Comparison of ENCODE assay signal across 1 cellular context in genomic region chr6:31580807-31581437, GRCh38.
A peak's percentile ranks its signal among the peaks of the same experiment; 100 is the strongest.
TF ChIP-seq lines count a peak whose summit lies in the region.

No MANE protein-coding gene starts in this region.

TF ChIP-seq in HepG2, 621 proteins besides CTCF, POLR2A, EP300 and RAD21 (continued from another document and continues in another):
- TF ChIP-seq ZNF280B (CRISPR knock-in tag; IDR thresholded peaks at IDR 0.05; ENCODE audit: borderline replicate concordance) = peak; percentile 86; the same call in 1 of the 2 replicates
- 0 out of 2 replicates have a peak, but pooled peaks have one; percentile 26 for TF ChIP-seq GZF1 (CRISPR knock-in tag; IDR thresholded peaks at IDR 0.05)
- peak; percentile 38; the same call in 1 of the 2 replicates for TF ChIP-seq ZMYM3 (CRISPR knock-in tag; IDR thresholded peaks at IDR 0.05)
- TF ChIP-seq ZBTB7A (CRISPR knock-in tag; IDR thresholded peaks at IDR 0.05) = peak; percentile 71; the same call in 1 of the 2 replicates
- no peak for TF ChIP-seq JUNB (CRISPR knock-in tag; IDR thresholded peaks at IDR 0.05; ENCODE audit: borderline replicate concordance)
- peak; percentile 33 for TF ChIP-seq AGO1 (IDR thresholded peaks at IDR 0.05; ENCODE audit: low read depth, low read length, poor library complexity, severe bottlenecking)
- TF ChIP-seq KAT8 (CRISPR knock-in tag; IDR thresholded peaks at IDR 0.05) = peak; percentile 75
- TF ChIP-seq ONECUT2 (CRISPR knock-in tag; IDR thresholded peaks at IDR 0.05) = no peak
- TF ChIP-seq, protein P1, sequence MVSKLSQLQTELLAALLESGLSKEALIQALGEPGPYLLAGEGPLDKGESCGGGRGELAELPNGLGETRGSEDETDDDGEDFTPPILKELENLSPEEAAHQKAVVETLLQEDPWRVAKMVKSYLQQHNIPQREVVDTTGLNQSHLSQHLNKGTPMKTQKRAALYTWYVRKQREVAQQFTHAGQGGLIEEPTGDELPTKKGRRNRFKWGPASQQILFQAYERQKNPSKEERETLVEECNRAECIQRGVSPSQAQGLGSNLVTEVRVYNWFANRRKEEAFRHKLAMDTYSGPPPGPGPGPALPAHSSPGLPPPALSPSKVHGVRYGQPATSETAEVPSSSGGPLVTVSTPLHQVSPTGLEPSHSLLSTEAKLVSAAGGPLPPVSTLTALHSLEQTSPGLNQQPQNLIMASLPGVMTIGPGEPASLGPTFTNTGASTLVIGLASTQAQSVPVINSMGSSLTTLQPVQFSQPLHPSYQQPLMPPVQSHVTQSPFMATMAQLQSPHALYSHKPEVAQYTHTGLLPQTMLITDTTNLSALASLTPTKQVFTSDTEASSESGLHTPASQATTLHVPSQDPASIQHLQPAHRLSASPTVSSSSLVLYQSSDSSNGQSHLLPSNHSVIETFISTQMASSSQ (IDR thresholded peaks at IDR 0.05; ENCODE audit: low read depth) = no peak
- TF ChIP-seq, protein P1 (CRISPR knock-in tag; IDR thresholded peaks at IDR 0.05; ENCODE audit: borderline replicate concordance) = peak; percentile 55; the same call in 1 of the 2 replicates
- no peak for TF ChIP-seq GATA4 (IDR thresholded peaks at IDR 0.05; ENCODE audit: borderline replicate concordance, low read depth)
- TF ChIP-seq KDM1A (CRISPR knock-in tag; IDR thresholded peaks at IDR 0.05) = no peak
- TF ChIP-seq ZNF597 (CRISPR knock-in tag; IDR thresholded peaks at IDR 0.05) = no peak
- no peak for TF ChIP-seq HNF4G (IDR thresholded peaks at IDR 0.05; ENCODE audit: borderline replicate concordance, low read depth, low read length)
- peak; percentile 15; the same call in 1 of the 2 replicates for TF ChIP-seq HNF4G (CRISPR knock-in tag; IDR thresholded peaks at IDR 0.05; ENCODE audit: borderline replicate concordance, low read depth)
- TF ChIP-seq, protein P2, sequence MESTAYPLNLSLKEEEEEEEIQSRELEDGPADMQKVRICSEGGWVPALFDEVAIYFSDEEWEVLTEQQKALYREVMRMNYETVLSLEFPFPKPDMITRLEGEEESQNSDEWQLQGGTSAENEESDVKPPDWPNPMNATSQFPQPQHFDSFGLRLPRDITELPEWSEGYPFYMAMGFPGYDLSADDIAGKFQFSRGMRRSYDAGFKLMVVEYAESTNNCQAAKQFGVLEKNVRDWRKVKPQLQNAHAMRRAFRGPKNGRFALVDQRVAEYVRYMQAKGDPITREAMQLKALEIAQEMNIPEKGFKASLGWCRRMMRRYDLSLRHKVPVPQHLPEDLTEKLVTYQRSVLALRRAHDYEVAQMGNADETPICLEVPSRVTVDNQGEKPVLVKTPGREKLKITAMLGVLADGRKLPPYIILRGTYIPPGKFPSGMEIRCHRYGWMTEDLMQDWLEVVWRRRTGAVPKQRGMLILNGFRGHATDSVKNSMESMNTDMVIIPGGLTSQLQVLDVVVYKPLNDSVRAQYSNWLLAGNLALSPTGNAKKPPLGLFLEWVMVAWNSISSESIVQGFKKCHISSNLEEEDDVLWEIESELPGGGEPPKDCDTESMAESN (CRISPR knock-in tag; conservative IDR thresholded peaks at IDR 0.05) = peak; percentile 76; the same call in 1 of the 2 replicates
- peak; percentile 92 for TF ChIP-seq ZNF687 (CRISPR knock-in tag; IDR thresholded peaks at IDR 0.05)
- TF ChIP-seq ZNF292 (CRISPR knock-in tag; IDR thresholded peaks at IDR 0.05; ENCODE audit: borderline replicate concordance, low read depth) = peak; percentile 29; the same call in 1 of the 2 replicates
- TF ChIP-seq NFRKB (IDR thresholded peaks at IDR 0.05) = no peak
- peak; percentile 62 for TF ChIP-seq HDAC1 (CRISPR knock-in tag; IDR thresholded peaks at IDR 0.05)
- peak; percentile 51; the same call in 1 of the 2 replicates for TF ChIP-seq ARNTL (CRISPR knock-in tag; IDR thresholded peaks at IDR 0.05)
- peak; percentile 64; the same call in 1 of the 2 replicates for TF ChIP-seq DMAP1 (CRISPR knock-in tag; IDR thresholded peaks at IDR 0.05)
- TF ChIP-seq PITX1 (CRISPR knock-in tag; IDR thresholded peaks at IDR 0.05) = no peak
- TF ChIP-seq SALL2 (CRISPR knock-in tag; IDR thresholded peaks at IDR 0.05) = peak; percentile 81; the same call in 1 of the 2 replicates
- peak; percentile 41; the same call in 1 of the 2 replicates for TF ChIP-seq CREB1 (IDR thresholded peaks at IDR 0.05)
- TF ChIP-seq CREB1 (CRISPR knock-in tag; IDR thresholded peaks at IDR 0.05) = no peak
- TF ChIP-seq TARDBP (CRISPR knock-in tag; IDR thresholded peaks at IDR 0.05) = peak; percentile 55; the same call in 1 of the 2 replicates
- TF ChIP-seq ZBTB38 (CRISPR knock-in tag; IDR thresholded peaks at IDR 0.05) = peak; percentile 76
- peak; percentile 97 for TF ChIP-seq HNRNPLL (IDR thresholded peaks at IDR 0.05; ENCODE audit: low read depth, low read length, poor library complexity, severe bottlenecking)
- TF ChIP-seq ZNF563 (CRISPR knock-in tag; IDR thresholded peaks at IDR 0.05) = peak; percentile 93
- peak; percentile 90 for TF ChIP-seq JARID2 (CRISPR knock-in tag; IDR thresholded peaks at IDR 0.05; ENCODE audit: insufficient replicate concordance)
- 0 out of 2 replicates have a peak, but pooled peaks have one; percentile 43 for TF ChIP-seq ZNF713 (CRISPR knock-in tag; IDR thresholded peaks at IDR 0.05)
- peak; percentile 66; the same call in 1 of the 2 replicates for TF ChIP-seq CBX5 (CRISPR knock-in tag; IDR thresholded peaks at IDR 0.05; ENCODE audit: borderline replicate concordance)
- TF ChIP-seq, protein P3, sequence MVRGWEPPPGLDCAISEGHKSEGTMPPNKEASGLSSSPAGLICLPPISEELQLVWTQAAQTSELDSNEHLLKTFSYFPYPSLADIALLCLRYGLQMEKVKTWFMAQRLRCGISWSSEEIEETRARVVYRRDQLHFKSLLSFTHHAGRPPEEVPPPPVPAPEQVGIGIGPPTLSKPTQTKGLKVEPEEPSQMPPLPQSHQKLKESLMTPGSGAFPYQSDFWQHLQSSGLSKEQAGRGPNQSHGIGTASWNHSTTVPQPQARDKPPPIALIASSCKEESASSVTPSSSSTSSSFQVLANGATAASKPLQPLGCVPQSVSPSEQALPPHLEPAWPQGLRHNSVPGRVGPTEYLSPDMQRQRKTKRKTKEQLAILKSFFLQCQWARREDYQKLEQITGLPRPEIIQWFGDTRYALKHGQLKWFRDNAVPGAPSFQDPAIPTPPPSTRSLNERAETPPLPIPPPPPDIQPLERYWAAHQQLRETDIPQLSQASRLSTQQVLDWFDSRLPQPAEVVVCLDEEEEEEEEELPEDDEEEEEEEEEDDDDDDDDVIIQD (CRISPR knock-in tag; IDR thresholded peaks at IDR 0.05; ENCODE audit: low read depth) = peak; percentile 54; the same call in 1 of the 2 replicates
- TF ChIP-seq KLF16 (CRISPR knock-in tag; IDR thresholded peaks at IDR 0.05) = peak in 1 of 2 experiments; percentile 78; a peak in 2 of 4 replicates
- TF ChIP-seq, protein P4, sequence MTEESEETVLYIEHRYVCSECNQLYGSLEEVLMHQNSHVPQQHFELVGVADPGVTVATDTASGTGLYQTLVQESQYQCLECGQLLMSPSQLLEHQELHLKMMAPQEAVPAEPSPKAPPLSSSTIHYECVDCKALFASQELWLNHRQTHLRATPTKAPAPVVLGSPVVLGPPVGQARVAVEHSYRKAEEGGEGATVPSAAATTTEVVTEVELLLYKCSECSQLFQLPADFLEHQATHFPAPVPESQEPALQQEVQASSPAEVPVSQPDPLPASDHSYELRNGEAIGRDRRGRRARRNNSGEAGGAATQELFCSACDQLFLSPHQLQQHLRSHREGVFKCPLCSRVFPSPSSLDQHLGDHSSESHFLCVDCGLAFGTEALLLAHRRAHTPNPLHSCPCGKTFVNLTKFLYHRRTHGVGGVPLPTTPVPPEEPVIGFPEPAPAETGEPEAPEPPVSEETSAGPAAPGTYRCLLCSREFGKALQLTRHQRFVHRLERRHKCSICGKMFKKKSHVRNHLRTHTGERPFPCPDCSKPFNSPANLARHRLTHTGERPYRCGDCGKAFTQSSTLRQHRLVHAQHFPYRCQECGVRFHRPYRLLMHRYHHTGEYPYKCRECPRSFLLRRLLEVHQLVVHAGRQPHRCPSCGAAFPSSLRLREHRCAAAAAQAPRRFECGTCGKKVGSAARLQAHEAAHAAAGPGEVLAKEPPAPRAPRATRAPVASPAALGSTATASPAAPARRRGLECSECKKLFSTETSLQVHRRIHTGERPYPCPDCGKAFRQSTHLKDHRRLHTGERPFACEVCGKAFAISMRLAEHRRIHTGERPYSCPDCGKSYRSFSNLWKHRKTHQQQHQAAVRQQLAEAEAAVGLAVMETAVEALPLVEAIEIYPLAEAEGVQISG (CRISPR knock-in tag; IDR thresholded peaks at IDR 0.05) = peak; percentile 76
- peak; percentile 56 for TF ChIP-seq FOXO1 (CRISPR knock-in tag; IDR thresholded peaks at IDR 0.05)
- no peak for TF ChIP-seq IRX3 (CRISPR knock-in tag; IDR thresholded peaks at IDR 0.05; ENCODE audit: borderline replicate concordance, low read depth)
- TF ChIP-seq FOXM1 (CRISPR knock-in tag; IDR thresholded peaks at IDR 0.05) = no peak
- TF ChIP-seq NFKB2 (CRISPR knock-in tag; IDR thresholded peaks at IDR 0.05; ENCODE audit: borderline replicate concordance) = peak; percentile 83
- TF ChIP-seq CHD2 (IDR thresholded peaks at IDR 0.05; ENCODE audit: low read depth, low read length) = no peak; the same call in 1 of the 2 replicates
- TF ChIP-seq, protein P5, sequence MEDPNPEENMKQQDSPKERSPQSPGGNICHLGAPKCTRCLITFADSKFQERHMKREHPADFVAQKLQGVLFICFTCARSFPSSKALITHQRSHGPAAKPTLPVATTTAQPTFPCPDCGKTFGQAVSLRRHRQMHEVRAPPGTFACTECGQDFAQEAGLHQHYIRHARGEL (CRISPR knock-in tag; IDR thresholded peaks at IDR 0.05) = no peak
